In genomic region chr19:33430674-33431277, GRCh38 we compare ENCODE assay signal across 8 cellular contexts. TPM values are rescaled to one million over a fixed set of nuclear protein-coding genes. Genes with fewer than 3 reads are reported as not detected.
DNase-seq lines count a peak whose midpoint lies in the region; ATAC-seq and TF ChIP-seq lines count a peak whose summit lies in the region.

No MANE protein-coding gene starts in this region.

- intact Hi-C loops in upper lobe of right lung (cut with DNase I) = loop anchor here (5.0 kb wide), 1 partner anchor 342 kb away; no protein-coding TSS in a partner anchor

- H3K27ac ChIP-seq in RWPE1 (no peak overlapping the region), foreskin keratinocyte (no peak overlapping the region), parathyroid adenoma (no peak overlapping the region), upper lobe of right lung (no peak overlapping the region)

- ATAC-seq in foreskin keratinocyte (peak; percentile 76), upper lobe of right lung (peak; percentile 80), GM21723 (IDR thresholded peaks at IDR 0.05; ENCODE audit: unreplicated experiment) (no peak)

- no peaks in the 10 kb centered on the region for H4K20me1 ChIP-seq in Loucy (ENCODE audit: insufficient read depth, low read length, poor library complexity, severe bottlenecking)

- peak overlapping the region; percentile 48 for H2AFZ ChIP-seq in Loucy (ENCODE audit: low read length)
- H2AFZ ChIP-seq in parathyroid adenoma = no peak overlapping the region

- H3K4me1 ChIP-seq in Loucy (ENCODE audit: insufficient read depth, low read length, poor library complexity, severe bottlenecking) (peaks cover 21% of the 10 kb centered on the region), foreskin keratinocyte (no peaks in the 10 kb centered on the region), parathyroid adenoma (no peaks in the 10 kb centered on the region), upper lobe of right lung (no peaks in the 10 kb centered on the region)

- no peaks in the 10 kb centered on the region for H3K9me2 ChIP-seq in Loucy (replicated peaks; ENCODE audit: low read depth, low read length)

- H3K4me3 ChIP-seq in Loucy (ENCODE audit: low read length, poor library complexity, severe bottlenecking) (peak overlapping the region; percentile 55), parathyroid adenoma (ENCODE audit: low read depth, low read length) (no peak overlapping the region), upper lobe of right lung (no peak overlapping the region)

- CTCF ChIA-PET in RWPE1 (lab: Yijun Ruan, JAX) = interaction anchor here (0.5 to 1.5 kb wide), 18 partner anchors 9 to 1427 kb away, joined by 3 to 54 read pairs (median 3); no protein-coding TSS in a partner anchor

- DNase-seq in GM04504 (ENCODE audit: low read depth) = peak; percentile 40
- peak; percentile 66 for DNase-seq in RWPE1 (ENCODE audit: low spot score)
- DNase-seq in activated effector memory CD4-positive, alpha-beta T cell treated with anti-CD3 and anti-CD28 coated beads, Interleukin-2, amount 50 U/mL, for 16 hours = peak; percentile 86
- no peak for DNase-seq in foreskin keratinocyte
- peak; percentile 83 for DNase-seq in upper lobe of right lung

- H3K27me3 ChIP-seq in Loucy (ENCODE audit: insufficient read depth, low read length, poor library complexity, severe bottlenecking) (no peaks in the 10 kb centered on the region), foreskin keratinocyte (peaks cover 16% of the 10 kb centered on the region), parathyroid adenoma (ENCODE audit: control insufficient read depth, insufficient read depth, low read length) (no peaks in the 10 kb centered on the region), upper lobe of right lung (no peaks in the 10 kb centered on the region)

- peak; percentile 95 for TF ChIP-seq CTCF in Loucy (conservative IDR thresholded peaks at IDR 0.05; ENCODE audit: low read length)
- peak; percentile 86 for TF ChIP-seq CTCF in RWPE1 (conservative IDR thresholded peaks at IDR 0.05; ENCODE audit: low read depth)
- peak; percentile 87 for TF ChIP-seq CTCF in foreskin keratinocyte (conservative IDR thresholded peaks at IDR 0.05)
- peak; percentile 89 for TF ChIP-seq CTCF in parathyroid adenoma (IDR thresholded peaks at IDR 0.05)
- peak; percentile 75 for TF ChIP-seq CTCF in upper lobe of right lung (IDR thresholded peaks at IDR 0.05)

- H3F3A ChIP-seq in Loucy (ENCODE audit: low read depth) = peaks cover 3% of the 10 kb centered on the region; the same call in 1 of the 2 replicates

- no peaks in the 10 kb centered on the region for H3K79me2 ChIP-seq in Loucy (ENCODE audit: insufficient read depth, low read length)
- H3K79me2 ChIP-seq in parathyroid adenoma = no peaks in the 10 kb centered on the region

- H3K9me3 ChIP-seq in Loucy (ENCODE audit: insufficient read depth, low read depth, low read length) (no peaks in the 10 kb centered on the region), parathyroid adenoma (ENCODE audit: control insufficient read depth, low read length) (no peaks in the 10 kb centered on the region), upper lobe of right lung (no peaks in the 10 kb centered on the region)

- H3K9ac ChIP-seq in Loucy (ENCODE audit: low read depth, low read length, poor library complexity, severe bottlenecking) (peak overlapping the region; percentile 34), parathyroid adenoma (no peak overlapping the region)

- H3K4me2 ChIP-seq in Loucy (ENCODE audit: low read depth, low read length, poor library complexity, severe bottlenecking) = peak overlapping the region; percentile 86
- H3K4me2 ChIP-seq in parathyroid adenoma (ENCODE audit: low read length) = no peak overlapping the region

- H3K36me3 ChIP-seq in Loucy (ENCODE audit: insufficient read depth, low read length) (no peaks in the 10 kb centered on the region), parathyroid adenoma (ENCODE audit: control insufficient read depth, insufficient read depth, low read length) (no peaks in the 10 kb centered on the region), upper lobe of right lung (no peaks in the 10 kb centered on the region)

- POLR2A ChIA-PET in RWPE1 (lab: Yijun Ruan, JAX; ENCODE audit: low non-redundant PET) = no interaction called here

RNA-seq across cellular contexts. Expression of gene CEBPG, which starts 57.3 kb away (rescaled TPM):
- total RNA-seq in foreskin keratinocyte (32.2 and 35.3 TPM in 2 replicates), upper lobe of right lung (32.3 TPM)
- 19.1 and 19.3 TPM in 2 replicates for polyA plus RNA-seq in foreskin keratinocyte

Comparison
In these comparisons a context has a peak if more than half of its experiments do, and no peak if none do; other contexts are left out.
1. DNase-seq: peak in GM04504 (single experiment), RWPE1 (single experiment), activated effector memory CD4-positive, alpha-beta T cell treated with anti-CD3 and anti-CD28 coated beads, Interleukin-2, amount 50 U/mL, for 16 hours (single experiment) and upper lobe of right lung (single experiment); none in foreskin keratinocyte (0 of 2).
2. Peak in every context shown above with its lines, with median percentiles within 50 percentile points of each other: CTCF ChIP-seq.